ENCODE assay signal across 1 cellular context in the genomic region with DNA sequence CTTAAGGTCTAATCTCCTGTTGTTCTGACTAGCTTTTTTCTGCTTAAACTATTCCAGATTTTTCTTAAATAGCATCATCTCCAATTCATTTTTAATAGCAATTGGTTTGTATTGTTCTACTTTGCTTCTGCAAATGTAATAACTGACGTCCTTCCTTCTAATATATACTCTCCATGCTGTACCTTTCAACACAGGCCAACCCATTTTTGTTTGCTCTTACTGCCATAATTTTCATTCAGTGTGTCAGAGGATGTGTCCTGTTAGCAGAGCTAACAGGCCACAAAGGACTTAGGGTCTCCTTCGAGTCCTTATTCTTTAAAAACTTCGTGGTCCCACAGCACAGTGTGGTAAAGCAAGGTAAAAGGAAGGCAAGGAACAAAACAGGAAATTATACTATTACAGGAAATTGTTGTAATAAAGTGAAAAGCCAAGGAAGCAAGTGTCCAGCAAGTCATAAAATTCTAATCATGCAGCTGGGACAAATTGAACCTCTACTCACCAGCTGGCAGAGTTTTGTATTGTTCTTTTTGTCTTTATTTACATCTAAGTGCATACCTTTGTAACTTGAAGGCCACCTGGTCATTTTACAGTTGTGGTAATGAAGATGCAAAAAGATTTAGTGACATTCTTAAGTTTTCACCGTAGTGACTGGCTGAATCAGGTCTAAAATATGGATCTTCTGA.
TF ChIP-seq lines count a peak whose summit lies in the region.

No MANE protein-coding gene starts in this region.

TF ChIP-seq in WTC11, 78 proteins besides CTCF, POLR2A, EP300 and RAD21 (continued from another document):
- TF ChIP-seq PRDM15 (CRISPR knock-in tag; IDR thresholded peaks at IDR 0.05) = no peak
- no peak for TF ChIP-seq ELF4 (CRISPR knock-in tag; IDR thresholded peaks at IDR 0.05; ENCODE audit: low read depth)
